In genomic region chr12:48903982-48904411, GRCh38 we compare ENCODE assay signal across 8 cellular contexts. TPM values are rescaled to one million over a fixed set of nuclear protein-coding genes. Genes with fewer than 3 reads are reported as not detected.
A peak's percentile ranks its signal among the peaks of the same experiment; 100 is the strongest.
DNase-seq lines count a peak whose midpoint lies in the region; ATAC-seq, FAIRE-seq and TF ChIP-seq lines count a peak whose summit lies in the region.

No MANE protein-coding gene starts in this region.

- H3K27me3 ChIP-seq in AG04450 (ENCODE audit: control insufficient read depth, insufficient read depth, low read length) (no peaks in the 10 kb centered on the region), HUES64 (ENCODE audit: insufficient read depth, low read length) (no peaks in the 10 kb centered on the region; the same call in 1 of the 2 replicates), Panc1 (ENCODE audit: control insufficient read depth, insufficient read depth, low read length) (no peaks in the 10 kb centered on the region), neuron (ENCODE audit: insufficient read depth, low read length) (no peaks in the 10 kb centered on the region), stomach (no peaks in the 10 kb centered on the region)

- DNase-seq in AG04450 (ENCODE audit: low read depth, low spot score): peak; percentile 62
- DNase-seq in GM19239 (ENCODE audit: insufficient read length, low spot score): peak; percentile 61
- no peak for DNase-seq in Panc1 (ENCODE audit: low read depth, low spot score)
- peak; percentile 71 for DNase-seq in activated T-helper 9 cell treated with anti-CD3 and anti-CD28 coated beads, Interleukin-2, amount 50 U/mL, for 16 hours (ENCODE audit: low read depth)
- DNase-seq in fibroblast of the conjunctiva (ENCODE audit: low read depth): peak; percentile 84
- peak; percentile 70 for DNase-seq in stomach

- intact Hi-C loops in Panc1 (cut with micrococcal nuclease; ENCODE audit: unreplicated experiment): no loop called here
- intact Hi-C loops in stomach (cut with DNase I; ENCODE audit: low total_unique reads): no loop called here

- CTCF ChIA-PET in AG04450 (lab: Charles Lee): interaction anchor here (0.6 to 5.9 kb wide), 20 partner anchors 9 to 93 kb away, joined by 3 to 93 read pairs (median 5); partner anchors contain the start of genes ARF3, DDX23 and FKBP11
- CTCF ChIA-PET in Panc1 (lab: Charles Lee): interaction anchor here (0.6 to 1.1 kb wide), 2 partner anchors 13 to 19 kb away, joined by 4 to 5 read pairs; no protein-coding TSS in a partner anchor

- POLR2A ChIA-PET in AG04450 (lab: Yijun Ruan, JAX): no interaction called here
- POLR2A ChIA-PET in Panc1 (lab: Charles Lee): no interaction called here

- no peaks in the 10 kb centered on the region for H3K36me3 ChIP-seq in HUES64 (ENCODE audit: insufficient read depth, low read length)
- H3K36me3 ChIP-seq in Panc1 (ENCODE audit: control insufficient read depth, insufficient read depth, low read length): no peaks in the 10 kb centered on the region
- no peaks in the 10 kb centered on the region for H3K36me3 ChIP-seq in neuron (ENCODE audit: insufficient read depth, low read length)
- no peaks in the 10 kb centered on the region for H3K36me3 ChIP-seq in stomach

- H3K9me3 ChIP-seq in AG04450 (ENCODE audit: control insufficient read depth, insufficient read depth, low read length) (no peaks in the 10 kb centered on the region), HUES64 (ENCODE audit: insufficient read depth, low read depth, low read length) (no peaks in the 10 kb centered on the region), Panc1 (ENCODE audit: control insufficient read depth, insufficient read depth, low read depth, low read length) (no peaks in the 10 kb centered on the region), neuron (ENCODE audit: low read length) (no peaks in the 10 kb centered on the region), stomach (no peaks in the 10 kb centered on the region)

- peak; percentile 73 for FAIRE-seq in GM19239 (lab: Jason Lieb, UNC)

- WGBS in HUES64: 2% methylated on average over 19 of the region's 19 CpGs
- 1 to 2% (median 2%) methylated on average over 13 to 19 of the region's 19 CpGs for WGBS in stomach, 5 donors

- peak overlapping the region; percentile 55 for H3K9ac ChIP-seq in HUES64 (ENCODE audit: low read depth, low read length)

- no peaks in the 10 kb centered on the region for H3K4me1 ChIP-seq in HUES64 (ENCODE audit: insufficient read depth, low read length)
- no peaks in the 10 kb centered on the region for H3K4me1 ChIP-seq in Panc1 (ENCODE audit: control insufficient read depth, insufficient read depth, low read length)
- H3K4me1 ChIP-seq in neuron (ENCODE audit: insufficient read depth, low read length): peaks cover 6% of the 10 kb centered on the region
- peaks cover 0 to 19% (median 12%) of the 10 kb centered on the region in 4 donors for H3K4me1 ChIP-seq in stomach

- H3K4me3 ChIP-seq in AG04450 (ENCODE audit: low read depth, low read length) (peak overlapping the region; percentile 60), HUES64 (ENCODE audit: low read length) (peak overlapping the region; percentile 68), Panc1 (ENCODE audit: low read depth in 2 of 2, low read length in 2 of 2) (peak overlapping the region; percentile 44 to 68), neuron (ENCODE audit: low read length) (peak overlapping the region; percentile 52), stomach (peak overlapping the region; percentile 33 to 47 (median 40))

- no peak for TF ChIP-seq POLR2A in stomach (IDR thresholded peaks at IDR 0.05)

- H3K27ac ChIP-seq in AG04450 (ENCODE audit: low read depth, low read length): no peak overlapping the region
- H3K27ac ChIP-seq in HUES64 (ENCODE audit: low read depth, low read length): no peak overlapping the region
- H3K27ac ChIP-seq in Panc1 (ENCODE audit: low read length): no peak overlapping the region
- H3K27ac ChIP-seq in stomach: no peak overlapping the region

- in situ Hi-C loops in Panc1 (cut with HindIII; ENCODE audit: low pct_unique_long_range_greater_than_20kb, low sequenced_read_pairs): no loop called here

- TF ChIP-seq CTCF in AG04450 (IDR thresholded peaks at IDR 0.05; ENCODE audit: low read depth, low read length): peak; percentile 78
- peak; percentile 81 for TF ChIP-seq CTCF in Panc1 (IDR thresholded peaks at IDR 0.05)
- peak in 4 of 7 experiments; percentile 30 to 52 (median 44) for TF ChIP-seq CTCF in stomach (IDR thresholded peaks at IDR 0.05)

- TF ChIP-seq EP300 in stomach (IDR thresholded peaks at IDR 0.05): no peak

- no peak overlapping the region for H2AFZ ChIP-seq in neuron (ENCODE audit: low read depth, low read length)

- peak; percentile 92 for ATAC-seq in Panc1

- BruUV-seq in Panc1 (replicated peaks; lab: Mats Ljungman, UMichigan): no TSS peak

RNA-seq across cellular contexts. Expression of gene FKBP11, which starts 21.3 kb away (rescaled TPM):
- 85.9 and 99.2 TPM in 2 replicates for polyA plus RNA-seq in AG04450 (2011; rRNA removed)
- polyA minus RNA-seq in AG04450 (2011; rRNA and poly(A)+ RNA removed): 47.0 and 50.5 TPM in 2 replicates
- 25.8 TPM for polyA plus RNA-seq in HUES64 (2013, experiment 1 of 2)
- polyA plus RNA-seq in HUES64 (2013, experiment 2 of 2): 17.8 TPM
- total RNA-seq in Panc1 (2021; ENCODE audit: unreplicated experiment): 21.1 TPM
- polyA plus RNA-seq in Panc1 (2012; ENCODE audit: insufficient read length): 12.8 TPM
- 10 to 100 TPM in 3 of 5 donors, 1 to 10 TPM in 2; 7.6 to 53.6 (median 16.0) TPM for total RNA-seq in stomach
- 10 to 100 TPM; 32.7 to 63.6 (median 47.7) TPM for polyA plus RNA-seq in stomach

RNA-seq across cellular contexts. Expression of gene RND1, which starts 38.3 kb away (rescaled TPM):
- polyA plus RNA-seq in AG04450 (2011; rRNA removed): 0.36 and 0.42 TPM in 2 replicates
- polyA minus RNA-seq in AG04450 (2011; rRNA and poly(A)+ RNA removed): 0.51 and 0.65 TPM in 2 replicates
- polyA plus RNA-seq in HUES64 (2013, experiment 1 of 2): 10.6 TPM
- polyA plus RNA-seq in HUES64 (2013, experiment 2 of 2): 9.4 TPM
- 0.44 TPM for total RNA-seq in Panc1 (2021; ENCODE audit: unreplicated experiment)
- polyA plus RNA-seq in Panc1 (2012; ENCODE audit: insufficient read length): 0.68 TPM
- 10 to 100 TPM in 1 of 5 donors, 1 to 10 TPM in 3, not detected in 1; 3.5 to 21.0 (median 5.0) TPM for total RNA-seq in stomach
- polyA plus RNA-seq in stomach: 10 to 100 TPM; 12.2 to 20.5 (median 20.5) TPM

RNA-seq across cellular contexts. Expression of gene DDX23, which starts 52.0 kb away (rescaled TPM):
- 56.6 and 57.4 TPM in 2 replicates for polyA plus RNA-seq in AG04450 (2011; rRNA removed)
- polyA minus RNA-seq in AG04450 (2011; rRNA and poly(A)+ RNA removed): 43.9 and 53.5 TPM in 2 replicates
- 62.0 TPM for polyA plus RNA-seq in HUES64 (2013, experiment 1 of 2)
- polyA plus RNA-seq in HUES64 (2013, experiment 2 of 2): 57.4 TPM
- total RNA-seq in Panc1 (2021; ENCODE audit: unreplicated experiment): 130 TPM
- polyA plus RNA-seq in Panc1 (2012; ENCODE audit: insufficient read length): 119 TPM
- 10 to 100 TPM; 31.3 to 88.1 (median 82.2) TPM for total RNA-seq in stomach
- 10 to 100 TPM; 30.3 to 41.7 (median 34.2) TPM for polyA plus RNA-seq in stomach

RNA-seq across cellular contexts. Expression of gene ARF3, which starts 53.3 kb away (rescaled TPM):
- 260 TPM in 2 replicates for polyA plus RNA-seq in AG04450 (2011; rRNA removed)
- 129 and 145 TPM in 2 replicates for polyA minus RNA-seq in AG04450 (2011; rRNA and poly(A)+ RNA removed)
- polyA plus RNA-seq in HUES64 (2013, experiment 1 of 2): 130 TPM
- polyA plus RNA-seq in HUES64 (2013, experiment 2 of 2): 138 TPM
- total RNA-seq in Panc1 (2021; ENCODE audit: unreplicated experiment): 224 TPM
- 210 TPM for polyA plus RNA-seq in Panc1 (2012; ENCODE audit: insufficient read length)
- 10 to 100 TPM; 35.0 to 54.5 (median 42.4) TPM for total RNA-seq in stomach
- polyA plus RNA-seq in stomach: 10 to 100 TPM; 34.7 to 56.5 (median 42.6) TPM
